In genomic region chr15:79059081-79059572, GRCh38 we compare ENCODE assay signal across 35 cellular contexts. TPM values are rescaled to one million over a fixed set of nuclear protein-coding genes. Genes with fewer than 3 reads are reported as not detected.
"Had no signal": no experiment of that assay in that cellular context is flagged by ENCODE, and none has a peak within 500 bp of the region (broad histone marks: within the 10 kb centered on the region; RNA-seq: fewer than 3 reads in every experiment).

No MANE protein-coding gene starts in this region.

- H3K9me3 ChIP-seq: adrenal gland, ascending aorta, body of pancreas, breast epithelium had no signal

- H3K4me1 ChIP-seq: adrenal gland, ascending aorta, body of pancreas, breast epithelium had no signal

- H3K36me3 ChIP-seq: adrenal gland, ascending aorta, brain microvascular endothelial cell, breast epithelium, cardiac muscle cell had no signal

- H3K27me3 ChIP-seq: adrenal gland, ascending aorta, body of pancreas, brain microvascular endothelial cell, breast epithelium had no signal

- FAIRE-seq: astrocyte, bronchial epithelial cell had no signal

- DNase-seq: activated effector memory CD4-positive, alpha-beta T cell treated with Interleukin-2 at 50 U/mL for 16 hours; activated gamma-delta T cell; activated gamma-delta T cell treated with Interleukin-2 at 50 U/mL for 16 hours; activated naive CD4-positive, alpha-beta T cell; activated naive CD4-positive, alpha-beta T cell treated with anti-CD3 and anti-CD28 coated beads for 36 hours; activated naive CD4-positive, alpha-beta T cell treated with anti-CD3 and anti-CD28 coated beads, Interleukin-2, amount 10 ng/mL, durations not matched to agents 7 days and 5 days; activated naive CD4-positive, alpha-beta T cell treated with anti-CD3 and anti-CD28 coated beads, Interleukin-2, amount 50 U/mL, for 16 hours; activated naive CD4-positive, alpha-beta T cell treated with Interleukin-2 at 50 U/mL for 16 hours; activated naive CD8-positive, alpha-beta T cell treated with anti-CD3 and anti-CD28 coated beads for 36 hours; activated naive CD8-positive, alpha-beta T cell treated with anti-CD3 and anti-CD28 coated beads, Interleukin-2, amount 10 ng/mL, durations not matched to agents 7 days and 5 days; activated naive CD8-positive, alpha-beta T cell treated with anti-CD3 and anti-CD28 coated beads, Interleukin-2, amount 50 U/mL, for 24 hours; activated T-cell treated with anti-CD3 and anti-CD28 coated beads, Interleukin-2, amount 50 U/mL, for 1 hour; activated T-cell treated with anti-CD3 and anti-CD28 coated beads, Interleukin-2, amount 50 U/mL, for 24 hours; activated T-cell treated with anti-CD3 and anti-CD28 coated beads, Interleukin-2, amount 50 U/mL, for 4 hours; activated T-cell treated with anti-CD3 and anti-CD28 coated beads, Interleukin-2, amount 50 U/mL, for 48 hours; activated T-cell treated with anti-CD3 and anti-CD28 coated beads, Interleukin-2, amount 50 U/mL, for 72 hours; adrenal gland; amniotic stem cell; amygdala; anterior cingulate cortex; body of pancreas; brain microvascular endothelial cell; caudate nucleus; central memory CD4-positive, alpha-beta T cell; cerebellar nuclear complex had no signal

- H3K27ac ChIP-seq: adrenal gland, ascending aorta, body of pancreas, brain microvascular endothelial cell, breast epithelium, cardiac muscle cell had no signal

- ATAC-seq: activated naive CD4-positive, alpha-beta T cell treated with anti-CD3 and anti-CD28 coated beads, Interleukin-2, amount 50 U/mL, for 72 hours; activated naive CD8-positive, alpha-beta T cell treated with anti-CD3 and anti-CD28 coated beads, Interleukin-2, amount 50 U/mL, for 24 hours; activated T-cell treated with anti-CD3 and anti-CD28 coated beads, Interleukin-2, amount 50 U/mL, for 4 hours; activated T-cell treated with anti-CD3 and anti-CD28 coated beads, Interleukin-2, amount 50 U/mL, for 72 hours; activated T-helper 17 cell treated with anti-CD3 and anti-CD28 coated beads, Interleukin-2, amount 50 U/mL, for 72 hours; body of pancreas had no signal

- H3K4me3 ChIP-seq: adrenal gland, ascending aorta, body of pancreas, breast epithelium, cardiac muscle cell had no signal

RNA-seq across cellular contexts. Expression of gene RASGRF1, which starts 31.5 kb away (rescaled TPM):
- total RNA-seq: activated naive CD4-positive, alpha-beta T cell treated with anti-CD3 and anti-CD28 coated beads for 36 hours; activated naive CD4-positive, alpha-beta T cell treated with anti-CD3 and anti-CD28 coated beads, Interleukin-2, amount 50 U/mL, for 72 hours; activated naive CD8-positive, alpha-beta T cell treated with anti-CD3 and anti-CD28 coated beads for 36 hours; activated naive CD8-positive, alpha-beta T cell treated with anti-CD3 and anti-CD28 coated beads, Interleukin-2, amount 10 ng/mL, durations not matched to agents 7 days and 5 days; activated T-cell treated with anti-CD3 and anti-CD28 coated beads, Interleukin-2, amount 50 U/mL, for 72 hours; activated T-helper 1 cell treated with anti-CD3 and anti-CD28 coated beads, Interleukin-12 subunit alpha, Interleukin-12 subunit beta, Interleukin-2, Interleukin-4 antibody, amounts not matched to agents 30 ng/mL and 10 ng/mL and 1 ng/mL, durations not matched to agents 14 hours and 24 hours and 36 hours; activated T-helper 17 cell treated with anti-CD3 and anti-CD28 coated beads, Interleukin-2, amount 50 U/mL, for 72 hours; activated T-helper 2 cell treated with anti-CD3 and anti-CD28 coated beads, Interferon-gamma antibody, Interleukin-2, Interleukin-4, amounts not matched to agents 10 μg/mL and 5 μg/mL and 100 μg/mL, durations not matched to agents 14 hours and 24 hours and 36 hours; ascending aorta had no signal
- polyA plus RNA-seq: aorta, cardiac muscle cell had no signal
